8 cellular contexts compared by ENCODE assay signal in the genomic region with DNA sequence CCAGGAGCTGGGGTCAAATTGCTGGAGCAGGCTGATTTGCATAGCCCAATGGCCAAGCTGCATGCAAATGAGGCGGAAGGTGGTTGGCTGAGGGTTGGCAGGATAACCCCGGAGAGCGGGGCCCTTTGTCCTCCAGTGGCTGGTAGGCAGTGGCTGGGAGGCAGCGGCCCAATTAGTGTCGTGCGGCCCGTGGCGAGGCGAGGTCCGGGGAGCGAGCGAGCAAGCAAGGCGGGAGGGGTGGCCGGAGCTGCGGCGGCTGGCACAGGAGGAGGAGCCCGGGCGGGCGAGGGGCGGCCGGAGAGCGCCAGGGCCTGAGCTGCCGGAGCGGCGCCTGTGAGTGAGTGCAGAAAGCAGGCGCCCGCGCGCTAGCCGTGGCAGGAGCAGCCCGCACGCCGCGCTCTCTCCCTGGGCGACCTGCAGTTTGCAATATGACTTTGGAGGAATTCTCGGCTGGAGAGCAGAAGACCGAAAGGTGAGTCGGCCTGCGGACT. TPM values are rescaled to one million over a fixed set of nuclear protein-coding genes. Genes with fewer than 3 reads are reported as not detected.
DNase-seq lines count a peak whose midpoint lies in the region; ATAC-seq, FAIRE-seq and TF ChIP-seq lines count a peak whose summit lies in the region.

A gene with protein sequence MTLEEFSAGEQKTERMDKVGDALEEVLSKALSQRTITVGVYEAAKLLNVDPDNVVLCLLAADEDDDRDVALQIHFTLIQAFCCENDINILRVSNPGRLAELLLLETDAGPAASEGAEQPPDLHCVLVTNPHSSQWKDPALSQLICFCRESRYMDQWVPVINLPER (plus strand): TSS at position 135 of the 491 bp plus-strand sequence. CDS start 294 bp downstream, at position 429.

- H3K27me3 ChIP-seq in heart left ventricle, result no peaks in the 10 kb centered on the region

- H3K36me3 Mint-ChIP-seq in T-cell, result peaks cover 9% of the 10 kb centered on the region

- POLR2A ChIA-PET in T-cell (lab: Charles Lee), result interaction anchor here (0.6 to 3.3 kb wide), 18 partner anchors 9 to 760 kb away, joined by 3 to 23 read pairs (median 6); a partner anchor contains a TSS

- H3K4me1 Mint-ChIP-seq in T-cell, result peaks cover 29 to 34% (median 31%) of the 10 kb centered on the region in 3 donors

- DNase-seq in GM12891 (ENCODE audit: insufficient read length, low spot score), result peak; percentile 90
- DNase-seq in NCI-H1436 treated with DMSO at 0.1 percent for 48 hours (lab: John Stamatoyannopoulos, UW), result peak; percentile 95
- peak; percentile 79 to 96 (median 92) for DNase-seq in T-cell
- DNase-seq in heart left ventricle, result peak; percentile 99
- peak; percentile 94 to 99 (median 97) for DNase-seq in posterior cingulate gyrus
- peak; percentile 99 for DNase-seq in ureter (ENCODE audit: low spot score)

- peaks cover 6 to 54% (median 30%) of the 10 kb centered on the region in 12 donors for H3K4me1 ChIP-seq in heart left ventricle

- CTCF ChIA-PET in T-cell (lab: Charles Lee), result interaction anchor here (0.6 to 2.1 kb wide), 13 partner anchors 10 to 471 kb away, joined by 3 to 17 read pairs (median 3); no protein-coding TSS in a partner anchor

- no peaks in the 10 kb centered on the region for H3K9me3 Mint-ChIP-seq in T-cell

- TF ChIP-seq POLR2A in GM12891 (IDR thresholded peaks at IDR 0.05; ENCODE audit: low read depth, low read length), result peak; percentile 99
- peak; percentile 98 to 100 for TF ChIP-seq POLR2A in heart left ventricle (IDR thresholded peaks at IDR 0.05)

- no peaks in the 10 kb centered on the region for H3K27me3 Mint-ChIP-seq in T-cell

- FAIRE-seq in GM12891 (lab: Jason Lieb, UNC), result peak; percentile 95

- peak within 1 kb of the TSS; percentile 86 to 93 (median 92) for H3K4me3 Mint-ChIP-seq in T-cell

- WGBS in adipose tissue, 3 donors, result 0 to 1% (median 1%) methylated on average over 32 to 39 of the region's 39 CpGs
- WGBS in heart left ventricle, 4 donors, result 0% methylated on average over 16 to 39 of the region's 39 CpGs

- H3K4me3 ChIP-seq in heart left ventricle, result peak within 1 kb of the TSS; percentile 64 to 97 (median 84)

- peaks cover 0 to 32% (median 28%) of the 10 kb centered on the region in 9 donors for H3K36me3 ChIP-seq in heart left ventricle

- H3K27ac ChIP-seq in adipose tissue (ENCODE audit: low read depth, low read length) (peak within 1 kb of the TSS; percentile 89), heart left ventricle (peak within 1 kb of the TSS; percentile 94 to 99 (median 98))

- TF ChIP-seq CTCF in heart left ventricle (IDR thresholded peaks at IDR 0.05), result no peak

- peak within 1 kb of the TSS; percentile 82 to 90 for H3K27ac Mint-ChIP-seq in T-cell

- intact Hi-C loops in heart left ventricle (cut with DNase I) (loop anchor here (2.0 to 10.0 kb wide), 20 partner anchors 37 to 253 kb away; a partner anchor contains a TSS), posterior cingulate gyrus (cut with DNase I) (loop anchor here (5.0 kb wide), 1 partner anchor 153 kb away; no protein-coding TSS in a partner anchor)

- ATAC-seq in HG02840 (IDR thresholded peaks at IDR 0.05; ENCODE audit: low FRiP score, unreplicated experiment), result peak; percentile 92
- ATAC-seq in T-cell (replicated peaks in 1 of 4), result peak; percentile 89 to 91 (median 90)
- peak; percentile 92 to 96 (median 96) for ATAC-seq in heart left ventricle

- H3K9me3 ChIP-seq in heart left ventricle, result no peaks in the 10 kb centered on the region

TF ChIP-seq in GM12891, 5 proteins besides CTCF, POLR2A, EP300 and RAD21:
- no peak for TF ChIP-seq SPI1 (IDR thresholded peaks at IDR 0.05; ENCODE audit: low read depth, low read length)
- no peak for TF ChIP-seq PAX5 (IDR thresholded peaks at IDR 0.05; ENCODE audit: insufficient read depth, low read length, severe bottlenecking)
- TF ChIP-seq POU2F2 (IDR thresholded peaks at IDR 0.05; ENCODE audit: low read depth, low read length), result peak; percentile 99
- TF ChIP-seq TAF1 (IDR thresholded peaks at IDR 0.05; ENCODE audit: low read depth, low read length), result peak; percentile 99
- TF ChIP-seq POLR2AphosphoS5 (IDR thresholded peaks at IDR 0.05; ENCODE audit: low read depth, low read length), result peak; percentile 98

RNA-seq across cellular contexts. Expression of the gene that starts here (rescaled TPM):
- 42.0 TPM for polyA plus RNA-seq in GM12891 (2012; ENCODE audit: low read depth, missing spikeins)
- total RNA-seq in T-cell (10 to 100 TPM; 16.0 to 85.8 (median 21.9) TPM), heart left ventricle (100 to 1,000 TPM in 1 of 9 donors, 10 to 100 TPM in 8; 26.5 to 119 (median 45.8) TPM), ureter (50.8 TPM)
- polyA plus RNA-seq in adipose tissue (100 to 1,000 TPM in 1 of 3 donors, 10 to 100 TPM in 2; 16.2 to 276 (median 36.1) TPM), heart left ventricle (10 to 100 TPM; 35.7 to 57.3 TPM)

Comparison
In these comparisons a context has a peak if more than half of its experiments do, and no peak if none do; other contexts are left out.
1. Peak in every context shown above with its lines: DNase-seq, ATAC-seq, H3K4me3 ChIP-seq and H3K27ac ChIP-seq.